ENCODE assay signal across 33 cellular contexts in the genomic region with DNA sequence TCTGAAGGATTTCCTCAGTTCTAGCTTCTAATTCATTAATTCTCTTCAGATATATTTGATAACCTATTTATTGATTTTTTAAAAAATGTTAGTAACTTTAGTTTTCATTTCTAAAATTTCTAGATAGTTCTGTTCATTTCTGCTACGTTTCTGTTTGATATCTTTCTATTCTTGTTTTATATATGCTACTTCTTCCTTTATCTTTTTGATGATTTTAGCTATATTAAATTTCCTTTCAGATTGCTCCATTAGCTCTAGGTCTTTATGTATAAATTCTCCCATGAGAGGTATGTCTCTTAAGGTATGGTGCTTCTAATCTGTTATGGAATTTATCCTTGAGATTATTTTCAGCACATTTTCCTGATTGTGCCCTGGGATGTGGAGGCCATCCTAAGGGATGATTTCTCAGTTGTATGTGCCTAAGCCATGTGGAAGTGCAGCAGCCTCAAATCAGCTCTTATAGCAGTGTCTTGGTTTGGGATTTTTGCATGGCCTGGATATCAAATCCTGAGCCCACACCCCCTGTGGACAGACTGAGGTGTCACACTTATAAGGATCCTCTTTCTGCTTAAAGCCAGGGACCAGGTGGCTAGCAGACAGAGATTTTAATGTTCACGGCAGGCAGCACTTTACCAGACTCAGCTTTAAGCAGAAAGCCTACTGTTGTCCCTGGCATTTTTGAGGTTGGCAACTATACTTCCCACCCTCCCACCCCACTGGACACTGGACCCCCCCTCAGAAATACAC. TPM values are rescaled to one million over a fixed set of nuclear protein-coding genes. Genes with fewer than 3 reads are reported as not detected.
"Had no signal": no experiment of that assay in that cellular context is flagged by ENCODE, and none has a peak within 500 bp of the region (broad histone marks: within the 10 kb centered on the region; RNA-seq: fewer than 3 reads in every experiment).

No MANE protein-coding gene starts in this region.

- H3K4me3 ChIP-seq: adrenal gland, body of pancreas, breast epithelium, cardiac muscle cell, colonic mucosa had no signal

- H3K36me3 ChIP-seq: adrenal gland, breast epithelium, cardiac muscle cell, colonic mucosa, WERI-Rb-1 had no signal

- DNase-seq: activated B cell treated with CpG ODN at 0.5 μM for 24 hours; activated CD4-positive, alpha-beta memory T cell treated with anti-CD3 and anti-CD28 coated beads for 36 hours; activated CD4-positive, alpha-beta T cell treated with anti-CD3 and anti-CD28 coated beads, Interleukin-2, amount 10 ng/mL, durations not matched to agents 24 days and 14 days; activated CD8-positive, alpha-beta memory T cell treated with anti-CD3 and anti-CD28 coated beads, Interleukin-2, amount 10 ng/mL, durations not matched to agents 7 days and 5 days; activated CD8-positive, alpha-beta memory T cell treated with anti-CD3 and anti-CD28 coated beads, Interleukin-2, amount 50 U/mL, for 4 hours; activated CD8-positive, alpha-beta T cell treated with anti-CD3 and anti-CD28 coated beads, Interleukin-2, amount 10 ng/mL, durations not matched to agents 7 days and 5 days; activated effector memory CD4-positive, alpha-beta T cell treated with Interleukin-2 at 50 U/mL for 16 hours; activated gamma-delta T cell treated with Interleukin-2 at 50 U/mL for 16 hours; activated naive CD4-positive, alpha-beta T cell treated with Interleukin-2 at 50 U/mL for 16 hours; activated naive CD8-positive, alpha-beta T cell treated with anti-CD3 and anti-CD28 coated beads for 36 hours; activated naive CD8-positive, alpha-beta T cell treated with anti-CD3 and anti-CD28 coated beads, Interleukin-2, amount 50 U/mL, for 24 hours; activated T-cell treated with anti-CD3 and anti-CD28 coated beads, Interleukin-2, amount 50 U/mL, for 4 hours; adrenal gland; amygdala; body of pancreas; central memory CD4-positive, alpha-beta T cell; cerebellar nuclear complex; colonic mucosa; effector memory CD4-positive, alpha-beta T cell; endodermal cell; foreskin fibroblast; head of caudate nucleus; T-helper 1 cell; T-helper 17 cell; T1000; WERI-Rb-1 had no signal

- H3K9me3 ChIP-seq: adrenal gland, body of pancreas, breast epithelium, colonic mucosa had no signal

- ATAC-seq: activated CD4-positive, CD25-positive, alpha-beta regulatory T cell treated with anti-CD3 and anti-CD28 coated beads, Interleukin-2, amount 50 U/mL, for 24 hours; activated CD8-positive, alpha-beta memory T cell treated with anti-CD3 and anti-CD28 coated beads, Interleukin-2, amount 10 ng/mL, durations not matched to agents 7 days and 5 days; activated CD8-positive, alpha-beta T cell treated with anti-CD3 and anti-CD28 coated beads, Interleukin-2, amount 10 ng/mL, durations not matched to agents 7 days and 5 days; activated naive CD8-positive, alpha-beta T cell treated with anti-CD3 and anti-CD28 coated beads, Interleukin-2, amount 50 U/mL, for 24 hours; activated T-cell treated with anti-CD3 and anti-CD28 coated beads, Interleukin-2, amount 50 U/mL, for 4 hours; activated T-helper 17 cell treated with anti-CD3 and anti-CD28 coated beads, Interleukin-2, amount 50 U/mL, for 72 hours; body of pancreas; esophagus mucosa; T-helper 17 cell had no signal

- H3K27me3 ChIP-seq: adrenal gland, body of pancreas, breast epithelium, colonic mucosa had no signal

- H3K4me1 ChIP-seq: colonic mucosa had no signal

- H3K27ac ChIP-seq: adrenal gland, body of pancreas, breast epithelium, cardiac muscle cell, colonic mucosa, WERI-Rb-1 had no signal

- FAIRE-seq: frontal cortex had no signal

RNA-seq across cellular contexts. Expression of a gene that starts 6.2 kb away (rescaled TPM):
- total RNA-seq: dermis microvascular lymphatic vessel endothelial cell had no signal
